Comparison of ENCODE assay signal across 1 cellular context in genomic region chr18:58516514-58517285, GRCh38.
TF ChIP-seq lines count a peak whose summit lies in the region.

No MANE protein-coding gene starts in this region.

TF ChIP-seq in IMR-90, 13 proteins besides CTCF, POLR2A, EP300 and RAD21:
- no peak for TF ChIP-seq MAZ (IDR thresholded peaks at IDR 0.05; ENCODE audit: borderline replicate concordance, low read depth, low read length)
- TF ChIP-seq RFX5 (IDR thresholded peaks at IDR 0.05; ENCODE audit: low read depth, low read length): no peak
- TF ChIP-seq USF2 (IDR thresholded peaks at IDR 0.05; ENCODE audit: low read depth, low read length): no peak
- TF ChIP-seq CEBPB (IDR thresholded peaks at IDR 0.05; ENCODE audit: low read depth, low read length): no peak
- TF ChIP-seq MAFK (IDR thresholded peaks at IDR 0.05; ENCODE audit: low read depth, low read length): no peak
- TF ChIP-seq CHD1 (IDR thresholded peaks at IDR 0.05; ENCODE audit: low read depth, low read length): no peak
- TF ChIP-seq BHLHE40 (IDR thresholded peaks at IDR 0.05; ENCODE audit: low read depth, low read length): no peak
- TF ChIP-seq FOS (IDR thresholded peaks at IDR 0.05; ENCODE audit: low read depth, low read length): no peak
- no peak for TF ChIP-seq MXI1 (IDR thresholded peaks at IDR 0.05; ENCODE audit: borderline replicate concordance, low read depth, low read length)
- no peak for TF ChIP-seq NFE2L2 (IDR thresholded peaks at IDR 0.05; ENCODE audit: low read depth, low read length)
- TF ChIP-seq, protein P1, sequence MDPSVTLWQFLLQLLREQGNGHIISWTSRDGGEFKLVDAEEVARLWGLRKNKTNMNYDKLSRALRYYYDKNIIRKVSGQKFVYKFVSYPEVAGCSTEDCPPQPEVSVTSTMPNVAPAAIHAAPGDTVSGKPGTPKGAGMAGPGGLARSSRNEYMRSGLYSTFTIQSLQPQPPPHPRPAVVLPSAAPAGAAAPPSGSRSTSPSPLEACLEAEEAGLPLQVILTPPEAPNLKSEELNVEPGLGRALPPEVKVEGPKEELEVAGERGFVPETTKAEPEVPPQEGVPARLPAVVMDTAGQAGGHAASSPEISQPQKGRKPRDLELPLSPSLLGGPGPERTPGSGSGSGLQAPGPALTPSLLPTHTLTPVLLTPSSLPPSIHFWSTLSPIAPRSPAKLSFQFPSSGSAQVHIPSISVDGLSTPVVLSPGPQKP (IDR thresholded peaks at IDR 0.05; ENCODE audit: borderline replicate concordance, low read depth, low read length): no peak
- TF ChIP-seq SMC3 (IDR thresholded peaks at IDR 0.05; ENCODE audit: low read depth, low read length): no peak
- no peak for TF ChIP-seq RCOR1 (IDR thresholded peaks at IDR 0.05; ENCODE audit: insufficient replicate concordance, low read length)
TF ChIP-seq in IMR-90: peak in this region for 0.
